19 cellular contexts compared by ENCODE assay signal in the genomic region with DNA sequence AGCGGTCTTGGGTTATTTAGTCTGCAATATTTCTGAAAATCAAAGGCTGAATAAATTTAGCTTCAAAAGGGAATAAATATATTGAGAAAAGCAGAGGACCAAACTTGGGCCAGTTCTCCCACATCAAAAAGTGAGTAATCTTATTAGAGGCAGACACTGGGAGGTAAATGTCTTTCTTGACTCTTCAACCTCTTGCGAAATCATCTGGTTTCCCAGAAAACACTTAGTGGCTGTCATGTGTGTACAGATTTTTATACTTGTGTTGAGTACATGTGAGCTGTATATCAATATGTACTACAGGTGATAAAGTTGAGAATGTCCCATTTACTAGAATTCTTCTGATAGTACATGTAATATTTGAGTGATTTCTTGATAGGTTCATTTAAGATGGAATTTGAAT.
DNase-seq lines count a peak whose midpoint lies in the region; ATAC-seq and TF ChIP-seq lines count a peak whose summit lies in the region.
"Had no signal": no experiment of that assay in that cellular context is flagged by ENCODE, and none has a peak within 500 bp of the region (broad histone marks: within the 10 kb centered on the region; RNA-seq: fewer than 3 reads in every experiment).

No MANE protein-coding gene starts in this region.

- no peaks in the 10 kb centered on the region for H3K9me3 ChIP-seq in breast epithelium
- H3K9me3 ChIP-seq: BLaER1 treated with 17β-estradiol and CSF1 and Interleukin-3, amounts not matched to agents 10 nM and 100 nM; SJSA1 had no signal

- TF ChIP-seq CTCF in MCF 10A (IDR thresholded peaks at IDR 0.05; ENCODE audit: unreplicated experiment) (no peak), breast epithelium (IDR thresholded peaks at IDR 0.05) (no peak), epithelial cell of esophagus (IDR thresholded peaks at IDR 0.05; ENCODE audit: insufficient read depth, low read depth, low read length, missing control alignments) (no peak), omental fat pad (IDR thresholded peaks at IDR 0.05) (no peak)

- no peak overlapping the region for H3K27ac ChIP-seq in breast epithelium
- H3K27ac ChIP-seq: BLaER1 treated with 17β-estradiol and CSF1 and Interleukin-3, amounts not matched to agents 10 nM and 100 nM; PC-9; SJSA1 had no signal

- H3K36me3 Mint-ChIP-seq in MCF 10A (ENCODE audit: insufficient read depth, unreplicated experiment) = no peaks in the 10 kb centered on the region
- H3K36me3 Mint-ChIP-seq: CD8-positive, alpha-beta memory T cell had no signal

- no peaks in the 10 kb centered on the region for H3K27me3 Mint-ChIP-seq in MCF 10A (ENCODE audit: insufficient read depth, unreplicated experiment)
- H3K27me3 Mint-ChIP-seq: CD8-positive, alpha-beta memory T cell had no signal

- TF ChIP-seq POLR2A in breast epithelium (IDR thresholded peaks at IDR 0.05) = no peak

- intact Hi-C loops in MCF 10A (cut with micrococcal nuclease) = no loop called here
- intact Hi-C loops in breast epithelium (cut with DNase I; ENCODE audit: low total_unique reads) = no loop called here
- intact Hi-C loops in left ventricle myocardium superior (cut with micrococcal nuclease) = no loop called here

- peak; percentile 41 for ATAC-seq in omental fat pad (ENCODE audit: low FRiP score)
- ATAC-seq in left ventricle myocardium superior = no peak

- peak; percentile 65 for DNase-seq in MCF 10A (ENCODE audit: unreplicated experiment)
- no peak for DNase-seq in breast epithelium (ENCODE audit: low spot score in 2 of 2)
- peak; percentile 42 for DNase-seq in NCI-H226
- DNase-seq in epithelial cell of esophagus (ENCODE audit: low read depth) = peak; percentile 27
- no peak for DNase-seq in omental fat pad (ENCODE audit: low spot score)
- no peak for DNase-seq in left ventricle myocardium superior
- DNase-seq in activated gamma-delta T cell treated with Interleukin-2 at 50 U/mL for 16 hours = no peak
- DNase-seq in middle frontal gyrus (ENCODE audit: extremely low spot score, low spot score) = no peak
- DNase-seq: 8988T; CD8-positive, alpha-beta memory T cell; Karpas-422; MV-4-11; NCI-H1436; NCI-H2029; NCI-H2171 treated with DMSO at 0.1 percent for 48 hours; NCI-H774; PC-9 had no signal

- no TSS peak for BruUV-seq in MCF 10A (replicated peaks; lab: Mats Ljungman, UMichigan)

- peak overlapping the region; percentile 0 for H3K27ac Mint-ChIP-seq in MCF 10A (ENCODE audit: low read depth, unreplicated experiment)
- H3K27ac Mint-ChIP-seq: CD8-positive, alpha-beta memory T cell had no signal

- no peaks in the 10 kb centered on the region for H3K27me3 ChIP-seq in breast epithelium
- H3K27me3 ChIP-seq: BLaER1 treated with 17β-estradiol and CSF1 and Interleukin-3, amounts not matched to agents 10 nM and 100 nM had no signal

- H3K4me3 ChIP-seq in breast epithelium (no peak overlapping the region), epithelial cell of esophagus (ENCODE audit: low read length) (no peak overlapping the region)
- H3K4me3 ChIP-seq: BLaER1 treated with 17β-estradiol and CSF1 and Interleukin-3, amounts not matched to agents 10 nM and 100 nM; PC-9; SJSA1 had no signal

- H3K4me1 ChIP-seq in breast epithelium = no peaks in the 10 kb centered on the region
- H3K4me1 ChIP-seq: BLaER1 treated with 17β-estradiol and CSF1 and Interleukin-3, amounts not matched to agents 10 nM and 100 nM; SJSA1 had no signal

- POLR2A ChIA-PET in MCF 10A (lab: Yijun Ruan, JAX) = interaction anchor here (0.5 to 1.4 kb wide), 2 partner anchors 11 to 204 kb away, joined by 3 to 4 read pairs; no protein-coding TSS in a partner anchor

- no peaks in the 10 kb centered on the region for H3K36me3 ChIP-seq in breast epithelium
- H3K36me3 ChIP-seq: BLaER1 treated with 17β-estradiol and CSF1 and Interleukin-3, amounts not matched to agents 10 nM and 100 nM; SJSA1 had no signal

- H3K4me3 Mint-ChIP-seq in MCF 10A (ENCODE audit: unreplicated experiment) = no peak overlapping the region
- H3K4me3 Mint-ChIP-seq: CD8-positive, alpha-beta memory T cell had no signal

- peaks cover 5% of the 10 kb centered on the region for H3K4me1 Mint-ChIP-seq in MCF 10A (ENCODE audit: insufficient read depth, unreplicated experiment)
- H3K4me1 Mint-ChIP-seq: CD8-positive, alpha-beta memory T cell had no signal

- H3K9me3 Mint-ChIP-seq in MCF 10A (ENCODE audit: unreplicated experiment) = no peaks in the 10 kb centered on the region

- CTCF ChIA-PET in MCF 10A (lab: Yijun Ruan, JAX) = interaction anchor here (0.7 to 1.4 kb wide), 2 partner anchors 954 to 1189 kb away, joined by 3 to 5 read pairs; no protein-coding TSS in a partner anchor

Comparison
In these comparisons a context has a peak if more than half of its experiments do, and no peak if none do; other contexts are left out.
1. DNase-seq: peak in MCF 10A (single experiment), NCI-H226 (single experiment) and epithelial cell of esophagus (single experiment); none in breast epithelium (0 of 2), omental fat pad (single experiment), left ventricle myocardium superior (single experiment), activated gamma-delta T cell treated with Interleukin-2 at 50 U/mL for 16 hours (single experiment) and middle frontal gyrus (single experiment).